26 cellular contexts compared by ENCODE assay signal in genomic region chr5:173296737-173297676, GRCh38. TPM values are rescaled to one million over a fixed set of nuclear protein-coding genes. Genes with fewer than 3 reads are reported as not detected.
DNase-seq lines count a peak whose midpoint lies in the region; ATAC-seq, FAIRE-seq and TF ChIP-seq lines count a peak whose summit lies in the region.
"Had no signal": no experiment of that assay in that cellular context is flagged by ENCODE, and none has a peak within 500 bp of the region (broad histone marks: within the 10 kb centered on the region; RNA-seq: fewer than 3 reads in every experiment).

No MANE protein-coding gene starts in this region.

- H3K4me3 Mint-ChIP-seq in WTC11 = no peak overlapping the region
- H3K4me3 Mint-ChIP-seq: CD8-positive, alpha-beta T cell had no signal

- H3K4me1 Mint-ChIP-seq in WTC11 = peaks cover 58% of the 10 kb centered on the region

- H3K36me3 Mint-ChIP-seq in WTC11 = peaks cover 3% of the 10 kb centered on the region
- H3K36me3 Mint-ChIP-seq: CD8-positive, alpha-beta T cell had no signal

- no peaks in the 10 kb centered on the region for H3K36me3 ChIP-seq in HepG2 (replicated peaks in 1 of 2; ENCODE audit: control insufficient read depth in 1 of 2, insufficient read depth in 2 of 2, low read length in 2 of 2)
- no peaks in the 10 kb centered on the region for H3K36me3 ChIP-seq in right lobe of liver
- H3K36me3 ChIP-seq: BLaER1 treated with 17β-estradiol and CSF1 and Interleukin-3, amounts not matched to agents 10 nM and 100 nM; HAP-1 had no signal

- 12% methylated on average over 13 of the region's 25 CpGs for WGBS in HepG2 (ENCODE audit: low lambda C conversion rate)
- 62% methylated on average over 10 of the region's 25 CpGs for WGBS in right lobe of liver (ENCODE audit: insufficient coverage, low coverage, low lambda C conversion rate, missing lambda C conversion rate)

- ATAC-seq in HepG2 (peak; percentile 79), right lobe of liver (no peak), WTC11 (peak; percentile 7; the same call in 1 of the 2 replicates)
- ATAC-seq: CD8-positive, alpha-beta T cell had no signal

- TF ChIP-seq RAD21 in HepG2 (CRISPR knock-in tag; IDR thresholded peaks at IDR 0.05) = no peak

- peaks cover 3% of the 10 kb centered on the region for H3K9me3 Mint-ChIP-seq in WTC11
- H3K9me3 Mint-ChIP-seq: CD8-positive, alpha-beta T cell had no signal

- FAIRE-seq in HepG2 (lab: Jason Lieb, UNC) = peak; percentile 82
- FAIRE-seq in RCC 7860 (lab: Jason Lieb, UNC) = no peak
- FAIRE-seq: GM18507, HTR-8/SVneo had no signal

- H3K4me1 ChIP-seq in HepG2 (ENCODE audit: insufficient read depth, low read length) (peaks cover 93% of the 10 kb centered on the region), right lobe of liver (no peaks in the 10 kb centered on the region)

- H3K27me3 ChIP-seq in HepG2 (ENCODE audit: control insufficient read depth in 1 of 2, insufficient read depth in 2 of 2, low read length in 2 of 2) (no peaks in the 10 kb centered on the region; a peak in 1 of 5 replicates), right lobe of liver (peaks cover 0 to 7% of the 10 kb centered on the region in 2 donors)

- H3K9ac ChIP-seq in HepG2 (ENCODE audit: insufficient read depth, low read depth, low read length) = peak overlapping the region; percentile 47
- H3K9ac ChIP-seq: BLaER1 treated with 17β-estradiol and CSF1 and Interleukin-3, amounts not matched to agents 10 nM and 100 nM; KMS-11 had no signal

- TF ChIP-seq POLR2A in HepG2 (IDR thresholded peaks at IDR 0.05; ENCODE audit: insufficient read depth in 1 of 2, low read depth in 2 of 2, low read length in 2 of 2) = 0 out of 4 replicates have a peak, but pooled peaks of 1 of the 2 experiments have one; percentile 27
- no peak for TF ChIP-seq POLR2A in right lobe of liver (IDR thresholded peaks at IDR 0.05)

- TF ChIP-seq EP300 in HepG2 (IDR thresholded peaks at IDR 0.05; ENCODE audit: low read depth in 2 of 2, low read length in 2 of 2) (peak in 1 of 2 experiments; percentile 61; a peak in 1 of 4 replicates), HepG2 (CRISPR knock-in tag; IDR thresholded peaks at IDR 0.05; ENCODE audit: borderline replicate concordance) (peak; percentile 4; the same call in 1 of the 2 replicates)

- POLR2A ChIA-PET in HepG2 (lab: Yijun Ruan, JAX) (interaction anchor here (1.0 to 11.1 kb wide), 6 partner anchors 13 to 438 kb away, joined by 3 to 513 read pairs (median 4); partner anchors contain the start of genes RPL26L1 and STC2), WTC11 (lab: Charles Lee) (interaction anchor here (7.5 kb wide), 1 partner anchor 31 kb away, joined by 55 read pairs; the partner anchor contains the start of gene STC2)

- no peak overlapping the region for H2AFZ ChIP-seq in HepG2 (ENCODE audit: low read length)

- H3K4me3 ChIP-seq in HepG2 (replicated peaks in 1 of 3; ENCODE audit: insufficient read depth in 1 of 3, low read depth in 2 of 3, low read length in 3 of 3) (peak overlapping the region; percentile 40 to 69 (median 60)), right lobe of liver (no peak overlapping the region)
- H3K4me3 ChIP-seq: BLaER1 treated with 17β-estradiol and CSF1 and Interleukin-3, amounts not matched to agents 10 nM and 100 nM; HAP-1; SK-N-MC had no signal

- in situ Hi-C loops in HepG2 (cut with HindIII; ENCODE audit: extremely low pct_ligation_motif_present, low pct_unique_long_range_greater_than_20kb) = loop anchor here (25.0 kb wide), 1 partner anchor 310 kb away; the partner anchor contains the start of gene ATP6V0E1

- TF ChIP-seq CTCF in HepG2 (CRISPR knock-in tag; IDR thresholded peaks at IDR 0.05) = peak; percentile 13; the same call in 1 of the 2 replicates
- TF ChIP-seq CTCF in right lobe of liver (IDR thresholded peaks at IDR 0.05) = no peak
- no peak for TF ChIP-seq CTCF in WTC11 (IDR thresholded peaks at IDR 0.05)

- no peaks in the 10 kb centered on the region for H4K20me1 ChIP-seq in HepG2 (ENCODE audit: insufficient read depth, low read length)
- H4K20me1 ChIP-seq: BLaER1 treated with 17β-estradiol and CSF1 and Interleukin-3, amounts not matched to agents 10 nM and 100 nM had no signal

- DNase-seq in HepG2 (ENCODE audit: low spot score) = peak; percentile 85
- no peak for DNase-seq in right lobe of liver
- no peak for DNase-seq in WTC11 (ENCODE audit: low spot score)
- peak; percentile 71 for DNase-seq in left kidney (ENCODE audit: low read depth, low spot score)
- DNase-seq in posterior vena cava (ENCODE audit: low spot score) = peak; percentile 74
- DNase-seq in iPS-NIHi7 (ENCODE audit: extremely low spot score) = no peak
- DNase-seq in RCC 7860 (ENCODE audit: low spot score) = no peak
- DNase-seq in NCI-H2196 (lab: John Stamatoyannopoulos, UW; ENCODE audit: unreplicated experiment) = no peak
- DNase-seq: 8988T; CD8-positive, alpha-beta T cell; GDM1; IMR-90; MV-4-11; NCI-H1694; NCI-H2081; NCI-H2171 treated with DMSO at 0.1 percent for 48 hours; NCI-H446; NCI-H526; SHP77; SW 1271 had no signal

- intact Hi-C loops in HepG2 (cut with micrococcal nuclease; ENCODE audit: unreplicated experiment) = loop anchor here (1.0 kb wide), 1 partner anchor 7 kb away; no protein-coding TSS in a partner anchor
- intact Hi-C loops in right lobe of liver (cut with DNase I) = loop anchor here (5.0 to 10.0 kb wide), 3 partner anchors 35 to 280 kb away; no protein-coding TSS in a partner anchor
- intact Hi-C loops in posterior vena cava (cut with DNase I) = loop anchor here (2.0 to 10.0 kb wide), 2 partner anchors 34 to 278 kb away; no protein-coding TSS in a partner anchor

- peaks cover 24% of the 10 kb centered on the region for H3K27me3 Mint-ChIP-seq in WTC11 (ENCODE audit: low read depth)

- no peaks in the 10 kb centered on the region for H3K79me2 ChIP-seq in HepG2 (ENCODE audit: insufficient read depth, low read length)

- no TSS peak for BruUV-seq in HepG2 (replicated peaks; lab: Mats Ljungman, UMichigan)

- H3K9me3 ChIP-seq in HepG2 (ENCODE audit: low read length) = no peaks in the 10 kb centered on the region
- H3K9me3 ChIP-seq in right lobe of liver = no peaks in the 10 kb centered on the region
- H3K9me3 ChIP-seq: BLaER1 treated with 17β-estradiol and CSF1 and Interleukin-3, amounts not matched to agents 10 nM and 100 nM; HAP-1 had no signal

- H3K27ac Mint-ChIP-seq in WTC11 = no peak overlapping the region
- H3K27ac Mint-ChIP-seq: CD8-positive, alpha-beta T cell had no signal

- H3K4me2 ChIP-seq in HepG2 (ENCODE audit: low read depth, low read length) = peak overlapping the region; percentile 81
- H3K4me2 ChIP-seq: BLaER1 treated with 17β-estradiol and CSF1 and Interleukin-3, amounts not matched to agents 10 nM and 100 nM; KMS-11 had no signal

- H3K27ac ChIP-seq in HepG2 (ENCODE audit: extremely low read length, insufficient read depth, low read length) (peak overlapping the region; percentile 56), right lobe of liver (no peak overlapping the region)
- H3K27ac ChIP-seq: BLaER1 treated with 17β-estradiol and CSF1 and Interleukin-3, amounts not matched to agents 10 nM and 100 nM; KMS-11; SK-N-MC had no signal

- CTCF ChIA-PET in HepG2 (lab: Yijun Ruan, JAX; ENCODE audit: low intra/inter-chr PET ratio, low total read pairs) = interaction anchor here (2.6 kb wide), 1 partner anchor 35 kb away, joined by 9 read pairs; no protein-coding TSS in a partner anchor
- CTCF ChIA-PET in WTC11 (lab: Charles Lee) = interaction anchor here (0.6 to 7.7 kb wide), 5 partner anchors 9 to 276 kb away, joined by 3 to 169 read pairs (median 7); partner anchors contain the start of gene STC2

TF ChIP-seq in HepG2, 621 proteins besides CTCF, POLR2A, EP300 and RAD21 (continues in another document):
- no peak for TF ChIP-seq ZNF543 (CRISPR knock-in tag; IDR thresholded peaks at IDR 0.05)

TF ChIP-seq in WTC11, 78 proteins besides CTCF, POLR2A, EP300 and RAD21:
- TF ChIP-seq FOXP1 (CRISPR knock-in tag; IDR thresholded peaks at IDR 0.05; ENCODE audit: borderline replicate concordance) = no peak
- peak; percentile 64 for TF ChIP-seq GABPB1 (CRISPR knock-in tag; IDR thresholded peaks at IDR 0.05)

RNA-seq across cellular contexts. Expression of gene STC2, which starts 31.2 kb away (rescaled TPM):
- total RNA-seq in HepG2 (2016; rRNA removed; fragmentation: Illumina TruSeq; extraction: Trizol) (10.7 and 27.1 TPM in 2 replicates), right lobe of liver (10 to 100 TPM in 1 of 6 experiments, 1 to 10 TPM in 2, under 1 TPM in 1, not detected in 2; 0.20 to 18.8 (median 3.4) TPM), WTC11 (2021) (38.5 to 57.0 TPM (median 38.5 TPM) in 3 replicates), posterior vena cava (10 to 100 TPM in 1 of 2 donors, 1 to 10 TPM in 1; 4.2 to 16.6 TPM)
- 2.6 and 3.3 TPM in 2 replicates for total RNA-seq in HepG2 (2016; cell fraction: cytosol; rRNA removed; fragmentation: Illumina TruSeq; extraction: Trizol; ENCODE audit: low read depth)
- 7.9 and 28.0 TPM in 2 replicates for total RNA-seq in HepG2 (2016; cell fraction: insoluble cytoplasmic fraction; rRNA removed; fragmentation: Illumina TruSeq; extraction: Trizol)
- total RNA-seq in HepG2 (2016; cell fraction: membrane; rRNA removed; fragmentation: Illumina TruSeq; extraction: Trizol) = 6.2 and 6.4 TPM in 2 replicates
- 33.8 and 37.3 TPM in 2 replicates for total RNA-seq in HepG2 (2016; cell fraction: nucleus; rRNA removed; fragmentation: Illumina TruSeq; extraction: Trizol)
- 69.2 and 94.0 TPM in 2 replicates for polyA plus RNA-seq in HepG2 (2011; rRNA removed)
- 102 and 149 TPM in 2 replicates for polyA plus RNA-seq in HepG2 (2011; cell fraction: cytosol; rRNA removed)
- polyA plus RNA-seq in HepG2 (2011; cell fraction: nucleus; rRNA removed) = 198 and 199 TPM in 2 replicates
- polyA plus RNA-seq in HepG2 (2012) = 94.1 and 190 TPM in 2 replicates
- polyA plus RNA-seq in HepG2 (2016; cell fraction: cytosol; fragmentation: Illumina TruSeq; extraction: Trizol; ENCODE audit: low read depth) = 2.2 TPM in 2 replicates
- 8.5 and 9.7 TPM in 2 replicates for polyA plus RNA-seq in HepG2 (2016; cell fraction: insoluble cytoplasmic fraction; fragmentation: Illumina TruSeq; extraction: Trizol; ENCODE audit: low read depth)
- 3.9 and 4.3 TPM in 2 replicates for polyA plus RNA-seq in HepG2 (2016; cell fraction: membrane; fragmentation: Illumina TruSeq; extraction: Trizol; ENCODE audit: low read depth)
- polyA plus RNA-seq in HepG2 (2016; cell fraction: nucleus; fragmentation: Illumina TruSeq; extraction: Trizol; ENCODE audit: insufficient read depth, low read depth) = 51.5 and 52.5 TPM in 2 replicates
- 19.1 and 61.4 TPM in 2 replicates for polyA minus RNA-seq in HepG2 (2011; rRNA and poly(A)+ RNA removed; ENCODE audit: low replicate concordance)
- 90.7 and 104 TPM in 2 replicates for polyA minus RNA-seq in HepG2 (2011; cell fraction: cytosol; rRNA and poly(A)+ RNA removed)
- polyA minus RNA-seq in HepG2 (2011; cell fraction: nucleus; rRNA and poly(A)+ RNA removed) = 135 and 186 TPM in 2 replicates
- total RNA-seq: CD8-positive, alpha-beta T cell had no signal

Comparison
In these comparisons a context has a peak if more than half of its experiments do, and no peak if none do; other contexts are left out.
1. ATAC-seq: peak in HepG2 (single experiment) and WTC11 (single experiment); none in right lobe of liver (0 of 4).
2. DNase-seq: peak in HepG2 (single experiment), left kidney (single experiment) and posterior vena cava (single experiment); none in right lobe of liver (0 of 3), WTC11 (single experiment), iPS-NIHi7 (single experiment), RCC 7860 (single experiment) and NCI-H2196 (single experiment).
3. H3K4me3 ChIP-seq: peak in HepG2 (3 of 3); none in right lobe of liver (0 of 3).
4. Of the 50 proteins assayed by ChIP-seq in both HepG2 and WTC11: peak only in HepG2: CBFB, CTCF, ESRRA, MAX, TCF7, ZNF263 and 2 more; only in WTC11: GABPB1; in both: none; in neither: 41.